Comparison of ENCODE assay signal across 1 cellular context in the genomic region with DNA sequence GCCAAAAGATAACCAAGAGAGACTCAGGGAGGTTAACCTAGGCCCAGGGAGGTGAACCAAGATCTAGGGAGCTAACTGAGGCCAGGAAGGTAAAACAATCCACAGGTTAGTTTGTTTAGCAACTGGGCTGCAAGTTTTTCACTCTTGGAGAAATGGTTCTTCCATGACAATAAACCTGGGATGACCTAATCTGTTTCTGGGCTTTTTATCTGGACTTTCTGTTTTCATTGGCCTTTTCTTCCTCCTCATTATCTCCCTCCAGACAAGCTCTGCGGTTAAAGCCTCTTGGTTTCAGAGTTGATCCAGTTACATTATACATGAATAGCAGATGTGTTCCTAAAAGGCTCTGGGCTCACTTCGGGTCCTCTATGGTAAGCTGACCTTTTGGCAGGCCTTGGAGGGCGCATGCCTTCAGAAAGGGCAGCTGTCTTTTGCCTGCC.
TF ChIP-seq lines count a peak whose summit lies in the region.

No MANE protein-coding gene starts in this region.

TF ChIP-seq in HEK293, 187 proteins besides CTCF, POLR2A, EP300 and RAD21 (continued from another document):
- TF ChIP-seq, protein P1, sequence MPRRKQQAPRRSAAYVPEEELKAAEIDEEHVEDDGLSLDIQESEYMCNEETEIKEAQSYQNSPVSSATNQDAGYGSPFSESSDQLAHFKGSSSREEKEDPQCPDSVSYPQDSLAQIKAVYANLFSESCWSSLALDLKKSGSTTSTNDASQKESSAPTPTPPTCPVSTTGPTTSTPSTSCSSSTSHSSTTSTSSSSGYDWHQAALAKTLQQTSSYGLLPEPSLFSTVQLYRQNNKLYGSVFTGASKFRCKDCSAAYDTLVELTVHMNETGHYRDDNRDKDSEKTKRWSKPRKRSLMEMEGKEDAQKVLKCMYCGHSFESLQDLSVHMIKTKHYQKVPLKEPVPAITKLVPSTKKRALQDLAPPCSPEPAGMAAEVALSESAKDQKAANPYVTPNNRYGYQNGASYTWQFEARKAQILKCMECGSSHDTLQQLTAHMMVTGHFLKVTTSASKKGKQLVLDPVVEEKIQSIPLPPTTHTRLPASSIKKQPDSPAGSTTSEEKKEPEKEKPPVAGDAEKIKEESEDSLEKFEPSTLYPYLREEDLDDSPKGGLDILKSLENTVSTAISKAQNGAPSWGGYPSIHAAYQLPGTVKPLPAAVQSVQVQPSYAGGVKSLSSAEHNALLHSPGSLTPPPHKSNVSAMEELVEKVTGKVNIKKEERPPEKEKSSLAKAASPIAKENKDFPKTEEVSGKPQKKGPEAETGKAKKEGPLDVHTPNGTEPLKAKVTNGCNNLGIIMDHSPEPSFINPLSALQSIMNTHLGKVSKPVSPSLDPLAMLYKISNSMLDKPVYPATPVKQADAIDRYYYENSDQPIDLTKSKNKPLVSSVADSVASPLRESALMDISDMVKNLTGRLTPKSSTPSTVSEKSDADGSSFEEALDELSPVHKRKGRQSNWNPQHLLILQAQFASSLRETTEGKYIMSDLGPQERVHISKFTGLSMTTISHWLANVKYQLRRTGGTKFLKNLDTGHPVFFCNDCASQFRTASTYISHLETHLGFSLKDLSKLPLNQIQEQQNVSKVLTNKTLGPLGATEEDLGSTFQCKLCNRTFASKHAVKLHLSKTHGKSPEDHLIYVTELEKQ (tag by site-specific recombination; IDR thresholded peaks at IDR 0.05; ENCODE audit: borderline replicate concordance) = peak; percentile 35; the same call in 1 of the 2 replicates
- TF ChIP-seq ZNF549 (tag by site-specific recombination; IDR thresholded peaks at IDR 0.05) (peak; percentile 75; the same call in 1 of the 2 replicates), FEZF1 (tag by site-specific recombination; IDR thresholded peaks at IDR 0.05) (peak; percentile 99), ZXDB (tag by site-specific recombination; IDR thresholded peaks at IDR 0.05) (peak; percentile 76)
- TF ChIP-seq, protein P2, sequence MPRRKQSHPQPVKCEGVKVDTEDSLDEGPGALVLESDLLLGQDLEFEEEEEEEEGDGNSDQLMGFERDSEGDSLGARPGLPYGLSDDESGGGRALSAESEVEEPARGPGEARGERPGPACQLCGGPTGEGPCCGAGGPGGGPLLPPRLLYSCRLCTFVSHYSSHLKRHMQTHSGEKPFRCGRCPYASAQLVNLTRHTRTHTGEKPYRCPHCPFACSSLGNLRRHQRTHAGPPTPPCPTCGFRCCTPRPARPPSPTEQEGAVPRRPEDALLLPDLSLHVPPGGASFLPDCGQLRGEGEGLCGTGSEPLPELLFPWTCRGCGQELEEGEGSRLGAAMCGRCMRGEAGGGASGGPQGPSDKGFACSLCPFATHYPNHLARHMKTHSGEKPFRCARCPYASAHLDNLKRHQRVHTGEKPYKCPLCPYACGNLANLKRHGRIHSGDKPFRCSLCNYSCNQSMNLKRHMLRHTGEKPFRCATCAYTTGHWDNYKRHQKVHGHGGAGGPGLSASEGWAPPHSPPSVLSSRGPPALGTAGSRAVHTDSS (tag by site-specific recombination; IDR thresholded peaks at IDR 0.05) = peak; percentile 55
- TF ChIP-seq, protein P3, sequence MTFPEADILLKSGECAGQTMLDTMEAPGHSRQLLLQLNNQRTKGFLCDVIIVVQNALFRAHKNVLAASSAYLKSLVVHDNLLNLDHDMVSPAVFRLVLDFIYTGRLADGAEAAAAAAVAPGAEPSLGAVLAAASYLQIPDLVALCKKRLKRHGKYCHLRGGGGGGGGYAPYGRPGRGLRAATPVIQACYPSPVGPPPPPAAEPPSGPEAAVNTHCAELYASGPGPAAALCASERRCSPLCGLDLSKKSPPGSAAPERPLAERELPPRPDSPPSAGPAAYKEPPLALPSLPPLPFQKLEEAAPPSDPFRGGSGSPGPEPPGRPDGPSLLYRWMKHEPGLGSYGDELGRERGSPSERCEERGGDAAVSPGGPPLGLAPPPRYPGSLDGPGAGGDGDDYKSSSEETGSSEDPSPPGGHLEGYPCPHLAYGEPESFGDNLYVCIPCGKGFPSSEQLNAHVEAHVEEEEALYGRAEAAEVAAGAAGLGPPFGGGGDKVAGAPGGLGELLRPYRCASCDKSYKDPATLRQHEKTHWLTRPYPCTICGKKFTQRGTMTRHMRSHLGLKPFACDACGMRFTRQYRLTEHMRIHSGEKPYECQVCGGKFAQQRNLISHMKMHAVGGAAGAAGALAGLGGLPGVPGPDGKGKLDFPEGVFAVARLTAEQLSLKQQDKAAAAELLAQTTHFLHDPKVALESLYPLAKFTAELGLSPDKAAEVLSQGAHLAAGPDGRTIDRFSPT (tag by site-specific recombination; IDR thresholded peaks at IDR 0.05) = 0 out of 2 replicates have a peak, but pooled peaks have one; percentile 11
